In genomic region chr10:112333452-112333851, GRCh38 we compare ENCODE assay signal across 25 cellular contexts. TPM values are rescaled to one million over a fixed set of nuclear protein-coding genes. Genes with fewer than 3 reads are reported as not detected.
"Had no signal": no experiment of that assay in that cellular context is flagged by ENCODE, and none has a peak within 500 bp of the region (broad histone marks: within the 10 kb centered on the region; RNA-seq: fewer than 3 reads in every experiment).

No MANE protein-coding gene starts in this region.

- DNase-seq: effector memory CD4-positive, alpha-beta T cell; heart left ventricle; immature natural killer cell; left cardiac atrium; left ventricle myocardium superior; mesenchymal stem cell; midbrain; naive thymus-derived CD8-positive, alpha-beta T cell; posterior cingulate gyrus; right cardiac atrium; stimulated activated CD4-positive, alpha-beta T cell treated with anti-CD3 and anti-CD28 coated beads, Interleukin-2, amount 100 ng/mL, for 48 hours; stimulated activated naive CD4-positive, alpha-beta T cell treated with Interleukin-2 at 50 U/mL for 16 hours had no signal

- H3K27ac Mint-ChIP-seq: immature natural killer cell; naive thymus-derived CD8-positive, alpha-beta T cell had no signal

- H3K9me3 Mint-ChIP-seq: immature natural killer cell; naive thymus-derived CD8-positive, alpha-beta T cell had no signal

- H3K4me3 ChIP-seq: coronary artery, heart left ventricle, lung, smooth muscle cell had no signal

- H3K4me1 Mint-ChIP-seq: immature natural killer cell had no signal

- ATAC-seq: esophagus mucosa; heart left ventricle; left cardiac atrium; left ventricle myocardium superior; naive thymus-derived CD8-positive, alpha-beta T cell; right cardiac atrium had no signal

- H3K36me3 ChIP-seq: heart left ventricle had no signal

- H3K27ac ChIP-seq: coronary artery, heart left ventricle had no signal

- H3K4me3 Mint-ChIP-seq: immature natural killer cell; naive thymus-derived CD8-positive, alpha-beta T cell; type B pancreatic cell had no signal

- H3K9me3 ChIP-seq: heart left ventricle had no signal

- H3K4me1 ChIP-seq: heart left ventricle had no signal

- H3K27me3 ChIP-seq: heart left ventricle had no signal

- H3K36me3 Mint-ChIP-seq: immature natural killer cell; naive thymus-derived CD8-positive, alpha-beta T cell; type B pancreatic cell had no signal

- H3K4me2 ChIP-seq: smooth muscle cell had no signal

RNA-seq across cellular contexts. Expression of gene ACSL5, which starts 40.5 kb away (rescaled TPM):
- total RNA-seq: smooth muscle cell had no signal
- polyA plus RNA-seq: neural cell had no signal

RNA-seq across cellular contexts. Expression of gene TECTB, which starts 50.3 kb away (rescaled TPM):
- total RNA-seq: cerebellum; dermis microvascular lymphatic vessel endothelial cell; esophagus mucosa; fibroblast of lung; frontal cortex; glomerular endothelial cell; heart left ventricle; left cardiac atrium; left ventricle myocardium superior; lung; naive thymus-derived CD8-positive, alpha-beta T cell; osteocyte; right cardiac atrium; smooth muscle cell had no signal
- polyA plus RNA-seq: fibroblast of lung; heart left ventricle; immature natural killer cell; keratinocyte; lung; naive thymus-derived CD8-positive, alpha-beta T cell; neural cell; right cardiac atrium; smooth muscle cell had no signal
